Comparison of ENCODE assay signal across 8 cellular contexts in the genomic region with DNA sequence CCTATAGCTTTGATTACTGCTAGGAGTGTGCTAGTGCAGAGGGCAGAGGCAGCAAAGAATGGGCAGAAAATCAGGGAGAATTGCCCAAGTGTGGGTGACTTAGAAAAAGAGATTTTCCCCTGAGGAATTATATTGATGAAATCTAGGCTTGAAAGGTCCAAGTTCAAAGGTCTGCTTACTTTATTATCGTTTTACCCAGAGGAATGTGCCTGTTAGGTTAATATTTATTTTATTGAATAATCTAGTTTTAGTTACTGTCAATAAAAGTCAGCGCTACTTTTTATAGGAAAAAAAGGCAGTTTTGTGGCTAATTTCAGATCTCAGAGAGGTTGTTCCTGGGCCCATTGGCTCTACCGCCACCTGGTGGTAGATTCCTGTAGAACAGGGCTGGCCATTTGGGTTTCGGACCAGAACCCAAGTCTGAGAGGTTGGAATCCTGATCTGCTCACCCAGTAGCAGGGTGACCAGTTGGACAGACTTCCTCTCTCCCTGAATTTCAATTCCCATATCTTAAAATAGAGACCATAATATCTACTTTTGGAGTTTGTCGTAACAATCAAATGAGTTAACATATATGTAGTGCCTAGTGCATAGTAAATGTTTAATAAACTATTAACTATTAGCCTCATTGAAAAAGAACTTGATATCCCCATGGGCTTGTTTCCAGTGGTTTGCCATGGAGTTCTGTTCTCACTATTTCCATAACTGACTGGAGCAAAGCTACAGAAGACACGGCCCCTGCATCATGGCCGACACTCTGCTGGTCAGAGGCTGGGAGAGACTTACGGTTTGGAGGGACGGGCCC.
DNase-seq lines count a peak whose midpoint lies in the region; ATAC-seq and TF ChIP-seq lines count a peak whose summit lies in the region.

No MANE protein-coding gene starts in this region.

- no peak overlapping the region for H3K4me3 Mint-ChIP-seq in activated CD4-positive, alpha-beta T cell treated with anti-CD3 and anti-CD28 coated beads, Interleukin-2, amount 10 ng/mL, durations not matched to agents 7 days and 5 days

- DNase-seq in G401 (ENCODE audit: low spot score) (peak; percentile 61), MG63 (peak; percentile 41), dermis microvascular lymphatic vessel endothelial cell (ENCODE audit: low read depth in 2 of 2) (peak; percentile 7 to 46), lower leg skin (ENCODE audit: low spot score in 2 of 2) (peak; percentile 30 to 89), GM19238 (ENCODE audit: insufficient read length, low spot score) (no peak)
- peak; percentile 63 for DNase-seq in activated CD4-positive, alpha-beta T cell treated with anti-CD3 and anti-CD28 coated beads, Interleukin-2, amount 10 ng/mL, durations not matched to agents 7 days and 5 days
- DNase-seq in stimulated activated CD8-positive, alpha-beta memory T cell treated with anti-CD3 and anti-CD28 coated beads, Interleukin-12 subunit alpha, Interleukin-12 subunit beta, amount 100 ng/mL, for 1 hour (ENCODE audit: low read depth), result peak; percentile 37

- H3K27me3 Mint-ChIP-seq in activated CD4-positive, alpha-beta T cell treated with anti-CD3 and anti-CD28 coated beads, Interleukin-2, amount 10 ng/mL, durations not matched to agents 7 days and 5 days, result peaks cover 3% of the 10 kb centered on the region

- H3K4me3 ChIP-seq in MG63, result no peak overlapping the region
- H3K4me3 ChIP-seq in lower leg skin (ENCODE audit: low read depth, poor library complexity, severe bottlenecking), result no peak overlapping the region

- no peaks in the 10 kb centered on the region for H3K27me3 ChIP-seq in MG63

- H3K4me1 Mint-ChIP-seq in activated CD4-positive, alpha-beta T cell treated with anti-CD3 and anti-CD28 coated beads, Interleukin-2, amount 10 ng/mL, durations not matched to agents 7 days and 5 days, result peaks cover 2% of the 10 kb centered on the region

- 52 to 53% methylated on average over 9 of the region's 9 CpGs for WGBS in lower leg skin, 2 donors

- no peak for ATAC-seq in GM21360 (IDR thresholded peaks at IDR 0.05; ENCODE audit: unreplicated experiment)

- no peak for TF ChIP-seq POLR2A in lower leg skin (IDR thresholded peaks at IDR 0.05)

- POLR2A ChIA-PET in activated CD4-positive, alpha-beta T cell treated with anti-CD3 and anti-CD28 coated beads, Interleukin-2, amount 10 ng/mL, durations not matched to agents 7 days and 5 days (lab: Charles Lee), result no interaction called here

- H3K36me3 ChIP-seq in MG63, result no peaks in the 10 kb centered on the region

- H3K9me3 ChIP-seq in MG63, result no peaks in the 10 kb centered on the region

- H3K36me3 Mint-ChIP-seq in activated CD4-positive, alpha-beta T cell treated with anti-CD3 and anti-CD28 coated beads, Interleukin-2, amount 10 ng/mL, durations not matched to agents 7 days and 5 days (ENCODE audit: low read depth), result peaks cover 4% of the 10 kb centered on the region

- intact Hi-C loops in lower leg skin (cut with DNase I; ENCODE audit: low total_unique reads), result loop anchor here (5.0 to 10.0 kb wide), 2 partner anchors 441 to 513 kb away; no protein-coding TSS in a partner anchor

- CTCF ChIA-PET in activated CD4-positive, alpha-beta T cell treated with anti-CD3 and anti-CD28 coated beads, Interleukin-2, amount 10 ng/mL, durations not matched to agents 7 days and 5 days (lab: Charles Lee), result interaction anchor here (0.6 kb wide), 1 partner anchor 643 kb away, joined by 3 read pairs; no protein-coding TSS in a partner anchor

- in situ Hi-C loops in G401 (cut with HindIII; ENCODE audit: low sequenced_read_pairs), result no loop called here

- peaks cover 2% of the 10 kb centered on the region for H3K9me3 Mint-ChIP-seq in activated CD4-positive, alpha-beta T cell treated with anti-CD3 and anti-CD28 coated beads, Interleukin-2, amount 10 ng/mL, durations not matched to agents 7 days and 5 days

- H3K27ac Mint-ChIP-seq in activated CD4-positive, alpha-beta T cell treated with anti-CD3 and anti-CD28 coated beads, Interleukin-2, amount 10 ng/mL, durations not matched to agents 7 days and 5 days, result no peak overlapping the region

- peak in 1 of 3 donors; percentile 81 for TF ChIP-seq CTCF in lower leg skin (IDR thresholded peaks at IDR 0.05)
